28 cellular contexts compared by ENCODE assay signal in the genomic region with DNA sequence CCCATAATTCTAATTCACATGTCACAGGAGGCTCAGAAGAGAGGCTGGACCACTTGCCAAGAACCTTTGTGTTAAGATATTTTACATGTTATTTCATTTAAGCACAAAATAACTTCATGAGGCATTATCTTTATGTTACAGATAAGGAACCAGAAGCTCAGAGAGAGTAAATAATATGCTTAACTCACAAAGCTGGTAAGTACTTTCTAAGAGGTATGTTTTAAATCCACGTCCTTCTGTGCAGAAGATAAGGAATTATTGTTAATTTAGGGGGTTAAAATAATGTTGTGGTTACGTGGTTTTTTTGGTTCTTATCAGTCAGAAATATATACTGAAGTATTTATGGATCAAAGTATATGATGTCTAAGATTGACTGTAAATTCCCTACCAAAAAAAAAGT.
"Had no signal": no experiment of that assay in that cellular context is flagged by ENCODE, and none has a peak within 500 bp of the region (broad histone marks: within the 10 kb centered on the region; RNA-seq: fewer than 3 reads in every experiment).

No MANE protein-coding gene starts in this region.

- H3K4me2 ChIP-seq: PC-9 had no signal

- H3K36me3 Mint-ChIP-seq: activated CD8-positive, alpha-beta memory T cell treated with anti-CD3 and anti-CD28 coated beads, Interleukin-2, amount 10 ng/mL, durations not matched to agents 7 days and 5 days had no signal

- H3K4me1 ChIP-seq: ascending aorta had no signal

- H3K9me3 Mint-ChIP-seq: activated CD4-positive, alpha-beta T cell treated with anti-CD3 and anti-CD28 coated beads, Interleukin-2, amount 10 ng/mL, durations not matched to agents 24 days and 14 days; activated naive CD4-positive, alpha-beta T cell treated with anti-CD3 and anti-CD28 coated beads, Interleukin-2, amount 50 U/mL, for 24 hours; activated naive CD8-positive, alpha-beta T cell treated with anti-CD3 and anti-CD28 coated beads, Interleukin-2, amount 50 U/mL, for 24 hours; activated T-cell treated with anti-CD3 and anti-CD28 coated beads, Interleukin-2, amount 50 U/mL, for 24 hours; activated T-helper 1 cell treated with anti-CD3 and anti-CD28 coated beads, Interleukin-12 subunit alpha, Interleukin-12 subunit beta, Interleukin-2, Interleukin-4 antibody, amounts not matched to agents 30 ng/mL and 10 ng/mL and 1 ng/mL, durations not matched to agents 14 hours and 24 hours and 36 hours had no signal

- H3K27ac Mint-ChIP-seq: activated CD4-positive, alpha-beta T cell treated with anti-CD3 and anti-CD28 coated beads, Interleukin-2, amount 10 ng/mL, durations not matched to agents 24 days and 14 days; activated CD8-positive, alpha-beta memory T cell treated with anti-CD3 and anti-CD28 coated beads, Interleukin-2, amount 10 ng/mL, durations not matched to agents 7 days and 5 days; activated naive CD8-positive, alpha-beta T cell treated with anti-CD3 and anti-CD28 coated beads, Interleukin-2, amount 50 U/mL, for 24 hours; activated T-cell treated with anti-CD3 and anti-CD28 coated beads, Interleukin-2, amount 50 U/mL, for 24 hours; activated T-helper 1 cell treated with anti-CD3 and anti-CD28 coated beads, Interleukin-12 subunit alpha, Interleukin-12 subunit beta, Interleukin-2, Interleukin-4 antibody, amounts not matched to agents 30 ng/mL and 10 ng/mL and 1 ng/mL, durations not matched to agents 14 hours and 24 hours and 36 hours had no signal

- H3K36me3 ChIP-seq: ascending aorta had no signal

- H2AFZ ChIP-seq: PC-9 had no signal

- H3K27ac ChIP-seq: ascending aorta, body of pancreas, PC-9 had no signal

- H3K9me3 ChIP-seq: ascending aorta, body of pancreas had no signal

- H3K27me3 Mint-ChIP-seq: activated B cell treated with CpG ODN at 0.5 μM for 24 hours; activated CD4-positive, alpha-beta T cell treated with anti-CD3 and anti-CD28 coated beads, Interleukin-2, amount 10 ng/mL, durations not matched to agents 24 days and 14 days; activated CD8-positive, alpha-beta memory T cell treated with anti-CD3 and anti-CD28 coated beads, Interleukin-2, amount 10 ng/mL, durations not matched to agents 7 days and 5 days; activated naive CD4-positive, alpha-beta T cell treated with anti-CD3 and anti-CD28 coated beads, Interleukin-2, amount 50 U/mL, for 24 hours; activated naive CD8-positive, alpha-beta T cell treated with anti-CD3 and anti-CD28 coated beads, Interleukin-2, amount 50 U/mL, for 24 hours; activated T-cell treated with anti-CD3 and anti-CD28 coated beads, Interleukin-2, amount 50 U/mL, for 24 hours; T-helper 17 cell had no signal

- H3K4me3 Mint-ChIP-seq: activated B cell treated with CpG ODN at 0.5 μM for 24 hours; activated CD4-positive, alpha-beta T cell treated with anti-CD3 and anti-CD28 coated beads, Interleukin-2, amount 10 ng/mL, durations not matched to agents 24 days and 14 days; activated CD8-positive, alpha-beta memory T cell treated with anti-CD3 and anti-CD28 coated beads, Interleukin-2, amount 10 ng/mL, durations not matched to agents 7 days and 5 days; activated naive CD4-positive, alpha-beta T cell treated with anti-CD3 and anti-CD28 coated beads, Interleukin-2, amount 50 U/mL, for 24 hours; activated naive CD8-positive, alpha-beta T cell treated with anti-CD3 and anti-CD28 coated beads, Interleukin-2, amount 50 U/mL, for 24 hours; activated T-cell treated with anti-CD3 and anti-CD28 coated beads, Interleukin-2, amount 50 U/mL, for 24 hours; activated T-helper 1 cell treated with anti-CD3 and anti-CD28 coated beads, Interleukin-12 subunit alpha, Interleukin-12 subunit beta, Interleukin-2, Interleukin-4 antibody, amounts not matched to agents 30 ng/mL and 10 ng/mL and 1 ng/mL, durations not matched to agents 14 hours and 24 hours and 36 hours; T-helper 17 cell had no signal

- H3K27me3 ChIP-seq: ascending aorta, body of pancreas had no signal

- H3K4me3 ChIP-seq: ascending aorta, body of pancreas, PC-9 had no signal

- DNase-seq: activated B cell treated with CpG ODN at 0.5 μM for 24 hours; activated CD4-positive, alpha-beta T cell treated with anti-CD3 and anti-CD28 coated beads for 1 hour; activated CD4-positive, alpha-beta T cell treated with anti-CD3 and anti-CD28 coated beads, Interleukin-2, amount 10 ng/mL, durations not matched to agents 24 days and 14 days; activated CD4-positive, alpha-beta T cell treated with anti-CD3 and anti-CD28 coated beads, Interleukin-2, amount 50 U/mL, for 48 hours; activated CD8-positive, alpha-beta memory T cell treated with anti-CD3 and anti-CD28 coated beads, Interleukin-2, amount 10 ng/mL, durations not matched to agents 7 days and 5 days; activated effector memory CD4-positive, alpha-beta T cell treated with Interleukin-2 at 50 U/mL for 16 hours; activated naive CD4-positive, alpha-beta T cell; activated naive CD8-positive, alpha-beta T cell treated with anti-CD3 and anti-CD28 coated beads, Interleukin-2, amount 50 U/mL, for 24 hours; activated T-cell treated with anti-CD3 and anti-CD28 coated beads, Interleukin-2, amount 50 U/mL, for 24 hours; amniotic stem cell; body of pancreas; central memory CD4-positive, alpha-beta T cell; MV-4-11; NCI-H1092 treated with DMSO at 0.1 percent for 48 hours; NCI-H1417 treated with DMSO at 0.1 percent for 48 hours; NCI-H1694; NCI-H2029 treated with DMSO at 0.1 percent for 48 hours; NCI-H345; NCI-H510A; NCI-H526 treated with DMSO at 0.1 percent for 48 hours; NK-92 treated with Interleukin-12 subunit alpha and Interleukin-12 subunit beta, amount 100 ng/mL, for 24 hours; PC-9; SHP77 treated with DMSO at 0.1 percent for 48 hours; T-helper 17 cell; T-helper 9 cell had no signal

- ATAC-seq: activated CD8-positive, alpha-beta memory T cell treated with anti-CD3 and anti-CD28 coated beads, Interleukin-2, amount 10 ng/mL, durations not matched to agents 7 days and 5 days; activated naive CD8-positive, alpha-beta T cell treated with anti-CD3 and anti-CD28 coated beads, Interleukin-2, amount 50 U/mL, for 24 hours; body of pancreas; T-helper 17 cell had no signal
